8 cellular contexts compared by ENCODE assay signal in genomic region chr15:65790692-65791334, GRCh38. TPM values are rescaled to one million over a fixed set of nuclear protein-coding genes. Genes with fewer than 3 reads are reported as not detected.
DNase-seq lines count a peak whose midpoint lies in the region; ATAC-seq lines count a peak whose summit lies in the region.

No MANE protein-coding gene starts in this region.

- H3K9me3 ChIP-seq in skeletal muscle satellite cell (replicated peaks; ENCODE audit: low read length) = no peaks in the 10 kb centered on the region

- peak overlapping the region; percentile 83 for H3K9ac ChIP-seq in skeletal muscle satellite cell (ENCODE audit: low read depth, low read length)

- H3K27ac Mint-ChIP-seq in activated CD4-positive, alpha-beta memory T cell treated with anti-CD3 and anti-CD28 coated beads for 36 hours = peak overlapping the region; percentile 97

- H3K4me3 ChIP-seq in skeletal muscle satellite cell (ENCODE audit: low read length) = peak overlapping the region; percentile 80

- CTCF ChIA-PET in activated CD4-positive, alpha-beta memory T cell treated with anti-CD3 and anti-CD28 coated beads for 36 hours (lab: Charles Lee) = interaction anchor here (0.6 to 3.5 kb wide), 7 partner anchors 17 to 79 kb away, joined by 3 to 11 read pairs (median 7); partner anchors contain the start of gene RAB11A

- peaks cover 54% of the 10 kb centered on the region for H3K4me1 Mint-ChIP-seq in activated CD4-positive, alpha-beta memory T cell treated with anti-CD3 and anti-CD28 coated beads for 36 hours (ENCODE audit: low read depth)

- ATAC-seq in HG03095 (IDR thresholded peaks at IDR 0.05; ENCODE audit: unreplicated experiment) = no peak
- no peak for ATAC-seq in GM19463 (IDR thresholded peaks at IDR 0.05; ENCODE audit: unreplicated experiment)

- POLR2A ChIA-PET in activated CD4-positive, alpha-beta memory T cell treated with anti-CD3 and anti-CD28 coated beads for 36 hours (lab: Charles Lee) = interaction anchor here (0.6 to 4.8 kb wide), 9 partner anchors 8 to 79 kb away, joined by 3 to 44 read pairs (median 4); partner anchors contain the start of gene RAB11A

- H3K4me2 ChIP-seq in skeletal muscle satellite cell (ENCODE audit: low read length) = peak overlapping the region; percentile 89

- H3K27me3 Mint-ChIP-seq in activated CD4-positive, alpha-beta memory T cell treated with anti-CD3 and anti-CD28 coated beads for 36 hours = no peaks in the 10 kb centered on the region

- H3K4me1 ChIP-seq in skeletal muscle satellite cell (ENCODE audit: control insufficient read depth, insufficient read depth, low read length) = peaks cover 16% of the 10 kb centered on the region

- H3K9me3 Mint-ChIP-seq in activated CD4-positive, alpha-beta memory T cell treated with anti-CD3 and anti-CD28 coated beads for 36 hours = no peaks in the 10 kb centered on the region

- no peaks in the 10 kb centered on the region for H3K36me3 ChIP-seq in skeletal muscle satellite cell (ENCODE audit: insufficient read depth, low read length)

- intact Hi-C loops in activated CD4-positive, alpha-beta memory T cell treated with anti-CD3 and anti-CD28 coated beads for 36 hours (cut with micrococcal nuclease) = loop anchor here (5.0 to 10.0 kb wide), 3 partner anchors 76 to 1744 kb away; partner anchors contain the start of gene RAB11A
- intact Hi-C loops in posterior vena cava (cut with DNase I) = no loop called here

- H3K36me3 Mint-ChIP-seq in activated CD4-positive, alpha-beta memory T cell treated with anti-CD3 and anti-CD28 coated beads for 36 hours = peaks cover 1% of the 10 kb centered on the region

- DNase-seq in CD1c-positive myeloid dendritic cell (ENCODE audit: extremely low spot score) (peak; percentile 42), HT-29 (ENCODE audit: low spot score) (peak; percentile 51), glomerular visceral epithelial cell (ENCODE audit: extremely low spot score) (peak; percentile 11), posterior vena cava (ENCODE audit: low spot score) (no peak)
- no peak for DNase-seq in activated CD4-positive, alpha-beta memory T cell treated with anti-CD3 and anti-CD28 coated beads for 36 hours

- peak overlapping the region; percentile 82 for H3K4me3 Mint-ChIP-seq in activated CD4-positive, alpha-beta memory T cell treated with anti-CD3 and anti-CD28 coated beads for 36 hours

- H3K27me3 ChIP-seq in skeletal muscle satellite cell (ENCODE audit: control insufficient read depth, insufficient read depth, low read length) = no peaks in the 10 kb centered on the region

RNA-seq across cellular contexts. Expression of gene DENND4A, which starts 1.3 kb away (rescaled TPM):
- total RNA-seq in HT-29 (2014; rRNA removed; shearing (Covaris generic)) = 9.0 and 9.7 TPM in 2 replicates
- total RNA-seq in activated CD4-positive, alpha-beta memory T cell treated with anti-CD3 and anti-CD28 coated beads for 36 hours = 10 to 100 TPM; 39.9 to 41.3 TPM
- 15.5 and 19.3 TPM in 2 replicates for total RNA-seq in skeletal muscle satellite cell (2012; rRNA removed)
- total RNA-seq in posterior vena cava = 10 to 100 TPM; 28.6 to 30.1 TPM

Comparison
In these comparisons a context has a peak if more than half of its experiments do, and no peak if none do; other contexts are left out.
1. DNase-seq: peak in CD1c-positive myeloid dendritic cell (single experiment), HT-29 (single experiment) and glomerular visceral epithelial cell (single experiment); none in activated CD4-positive, alpha-beta memory T cell treated with anti-CD3 and anti-CD28 coated beads for 36 hours (single experiment) and posterior vena cava (single experiment).